17 cellular contexts compared by ENCODE assay signal in the genomic region with DNA sequence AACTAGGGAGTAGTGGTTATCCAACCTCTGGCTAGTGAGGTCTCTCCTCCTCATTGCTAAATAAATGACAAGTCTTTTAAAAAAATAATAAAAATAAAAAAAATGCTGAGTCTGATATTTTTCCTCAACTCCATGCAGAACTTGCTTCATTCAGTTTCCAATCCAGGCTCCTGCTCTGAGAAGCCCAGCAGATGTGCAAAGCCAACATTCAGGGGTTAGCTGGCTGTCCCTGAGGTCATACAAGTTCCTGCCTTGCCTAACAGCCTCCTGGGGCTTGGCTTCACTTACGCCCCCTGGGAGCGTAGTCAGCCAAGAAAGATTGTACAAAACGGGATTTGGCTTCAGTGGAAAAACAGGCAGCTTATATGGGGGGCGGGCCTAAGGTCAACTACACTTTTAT. TPM values are rescaled to one million over a fixed set of nuclear protein-coding genes. Genes with fewer than 3 reads are reported as not detected.
DNase-seq lines count a peak whose midpoint lies in the region; ATAC-seq, FAIRE-seq and TF ChIP-seq lines count a peak whose summit lies in the region.
"Had no signal": no experiment of that assay in that cellular context is flagged by ENCODE, and none has a peak within 500 bp of the region (broad histone marks: within the 10 kb centered on the region; RNA-seq: fewer than 3 reads in every experiment).

No MANE protein-coding gene starts in this region.

- no peak overlapping the region for H3K4me3 Mint-ChIP-seq in glutamatergic neuron (ENCODE audit: unreplicated experiment)
- H3K4me3 Mint-ChIP-seq: IgD-negative memory B cell had no signal

- H3K4me3 ChIP-seq in HepG2 (replicated peaks in 1 of 3; ENCODE audit: insufficient read depth in 1 of 3, low read depth in 2 of 3, low read length in 3 of 3) (no peak overlapping the region), upper lobe of right lung (no peak overlapping the region)
- H3K4me3 ChIP-seq: lower lobe of right lung, SJCRH30 had no signal

- H3K9me3 Mint-ChIP-seq in glutamatergic neuron (ENCODE audit: unreplicated experiment), result peaks cover 10% of the 10 kb centered on the region
- H3K9me3 Mint-ChIP-seq: activated naive CD4-positive, alpha-beta T cell treated with anti-CD3 and anti-CD28 coated beads, Interleukin-2, amount 50 U/mL, for 72 hours; IgD-negative memory B cell had no signal

- TF ChIP-seq POLR2A in HepG2 (IDR thresholded peaks at IDR 0.05; ENCODE audit: insufficient read depth in 1 of 2, low read depth in 2 of 2, low read length in 2 of 2), result no peak

- BruUV-seq in HepG2 (replicated peaks; lab: Mats Ljungman, UMichigan), result no TSS peak

- H3K27ac Mint-ChIP-seq in glutamatergic neuron (ENCODE audit: unreplicated experiment), result no peak overlapping the region

- H2AFZ ChIP-seq in HepG2 (ENCODE audit: low read length), result no peak overlapping the region

- TF ChIP-seq CTCF in HepG2 (CRISPR knock-in tag; IDR thresholded peaks at IDR 0.05) (no peak), upper lobe of right lung (IDR thresholded peaks at IDR 0.05) (no peak), glutamatergic neuron (IDR thresholded peaks at IDR 0.05; ENCODE audit: partially characterized antibody, unreplicated experiment) (no peak)

- peak; percentile 18 for DNase-seq in NCI-H82 (lab: John Stamatoyannopoulos, UW)
- no peak for DNase-seq in NCI-H82 treated with DMSO at 0.1 percent for 48 hours (lab: John Stamatoyannopoulos, UW; ENCODE audit: unreplicated experiment)
- DNase-seq in fibroblast of gingiva (ENCODE audit: low read depth), result peak; percentile 97
- no peak for DNase-seq in HepG2 (ENCODE audit: low spot score)
- DNase-seq in upper lobe of right lung, result no peak
- no peak for DNase-seq in kidney tubule cell (ENCODE audit: low spot score)
- DNase-seq in frontal cortex (ENCODE audit: low spot score in 2 of 2), result no peak
- no peak for DNase-seq in glutamatergic neuron
- DNase-seq: Calu3, head of caudate nucleus, lower lobe of right lung, NCI-H1694, SJCRH30, trophoblast cell had no signal

- peaks cover 7 to 39% of the 10 kb centered on the region in 2 experiments for H3K36me3 ChIP-seq in HepG2 (replicated peaks in 1 of 2; ENCODE audit: control insufficient read depth in 1 of 2, insufficient read depth in 2 of 2, low read length in 2 of 2)
- peaks cover 42% of the 10 kb centered on the region for H3K36me3 ChIP-seq in upper lobe of right lung

- no peak for TF ChIP-seq EP300 in HepG2 (IDR thresholded peaks at IDR 0.05; ENCODE audit: low read depth in 2 of 2, low read length in 2 of 2)
- TF ChIP-seq EP300 in HepG2 (CRISPR knock-in tag; IDR thresholded peaks at IDR 0.05; ENCODE audit: borderline replicate concordance), result no peak

- no peaks in the 10 kb centered on the region for H3K79me2 ChIP-seq in HepG2 (ENCODE audit: insufficient read depth, low read length)

- FAIRE-seq in HepG2 (lab: Jason Lieb, UNC) (no peak), frontal cortex (lab: Jason Lieb, UNC) (no peak)

- intact Hi-C loops in HepG2 (cut with micrococcal nuclease; ENCODE audit: unreplicated experiment) (no loop called here), upper lobe of right lung (cut with DNase I) (no loop called here)

- CTCF ChIA-PET in HepG2 (lab: Yijun Ruan, JAX; ENCODE audit: low intra/inter-chr PET ratio, low total read pairs), result no interaction called here

- POLR2A ChIA-PET in HepG2 (lab: Yijun Ruan, JAX), result no interaction called here

- H3K4me1 ChIP-seq in HepG2 (ENCODE audit: insufficient read depth, low read length) (no peaks in the 10 kb centered on the region), upper lobe of right lung (peaks cover 7% of the 10 kb centered on the region)
- H3K4me1 ChIP-seq: SJCRH30 had no signal

- in situ Hi-C loops in HepG2 (cut with HindIII; ENCODE audit: extremely low pct_ligation_motif_present, low pct_unique_long_range_greater_than_20kb), result no loop called here

- H3K9ac ChIP-seq in HepG2 (ENCODE audit: insufficient read depth, low read depth, low read length), result no peak overlapping the region

- no peak for TF ChIP-seq RAD21 in HepG2 (CRISPR knock-in tag; IDR thresholded peaks at IDR 0.05)

- WGBS in HepG2 (ENCODE audit: low lambda C conversion rate), result 90% methylated on average over 4 of the region's 4 CpGs

- ATAC-seq in HepG2 (no peak), upper lobe of right lung (peak; percentile 43)
- ATAC-seq: activated naive CD4-positive, alpha-beta T cell treated with anti-CD3 and anti-CD28 coated beads, Interleukin-2, amount 50 U/mL, for 72 hours had no signal

- H3K4me2 ChIP-seq in HepG2 (ENCODE audit: low read depth, low read length), result no peak overlapping the region

- H3K27me3 Mint-ChIP-seq in glutamatergic neuron (ENCODE audit: unreplicated experiment), result peaks cover 8% of the 10 kb centered on the region

- H4K20me1 ChIP-seq in HepG2 (ENCODE audit: insufficient read depth, low read length), result no peaks in the 10 kb centered on the region

- H3K27ac ChIP-seq in HepG2 (ENCODE audit: extremely low read length, insufficient read depth, low read length) (no peak overlapping the region), upper lobe of right lung (no peak overlapping the region)
- H3K27ac ChIP-seq: lower lobe of right lung, SJCRH30 had no signal

- H3K27me3 ChIP-seq in HepG2 (ENCODE audit: control insufficient read depth in 1 of 2, insufficient read depth in 2 of 2, low read length in 2 of 2) (peaks cover 0 to 6% of the 10 kb centered on the region in 2 experiments; a peak in 1 of 5 replicates), upper lobe of right lung (no peaks in the 10 kb centered on the region)
- H3K27me3 ChIP-seq: SJCRH30 had no signal

- H3K4me1 Mint-ChIP-seq in glutamatergic neuron (ENCODE audit: low read depth, unreplicated experiment), result peaks cover 38% of the 10 kb centered on the region

- H3K9me3 ChIP-seq in HepG2 (ENCODE audit: low read length) (no peaks in the 10 kb centered on the region), upper lobe of right lung (no peaks in the 10 kb centered on the region)
- H3K9me3 ChIP-seq: lower lobe of right lung, SJCRH30 had no signal

- peaks cover 5% of the 10 kb centered on the region for H3K36me3 Mint-ChIP-seq in glutamatergic neuron (ENCODE audit: unreplicated experiment)

TF ChIP-seq in HepG2, 621 proteins besides CTCF, POLR2A, EP300 and RAD21 (continues in another document):
- TF ChIP-seq SCMH1 (CRISPR knock-in tag; IDR thresholded peaks at IDR 0.05; ENCODE audit: borderline replicate concordance) (no peak), MAFK (conservative IDR thresholded peaks at IDR 0.05 in 1 of 2, IDR thresholded peaks at IDR 0.05 in 1 of 2; ENCODE audit: low read length in 2 of 2) (peak; percentile 82 to 96), ZSCAN30 (CRISPR knock-in tag; IDR thresholded peaks at IDR 0.05) (no peak)

RNA-seq across cellular contexts. Expression of a gene that starts 23.3 kb away (rescaled TPM):
- 258 and 374 TPM in 2 replicates for total RNA-seq in HepG2 (2016; rRNA removed; fragmentation: Illumina TruSeq; extraction: Trizol)
- 42.9 and 47.7 TPM in 2 replicates for total RNA-seq in HepG2 (2016; cell fraction: cytosol; rRNA removed; fragmentation: Illumina TruSeq; extraction: Trizol; ENCODE audit: low read depth)
- 255 and 390 TPM in 2 replicates for total RNA-seq in HepG2 (2016; cell fraction: insoluble cytoplasmic fraction; rRNA removed; fragmentation: Illumina TruSeq; extraction: Trizol)
- total RNA-seq in HepG2 (2016; cell fraction: membrane; rRNA removed; fragmentation: Illumina TruSeq; extraction: Trizol), result 101 TPM in 2 replicates
- 105 and 106 TPM in 2 replicates for total RNA-seq in HepG2 (2016; cell fraction: nucleus; rRNA removed; fragmentation: Illumina TruSeq; extraction: Trizol)
- 118 and 137 TPM in 2 replicates for polyA plus RNA-seq in HepG2 (2011; rRNA removed)
- 25.5 and 41.9 TPM in 2 replicates for polyA plus RNA-seq in HepG2 (2011; cell fraction: cytosol; rRNA removed)
- polyA plus RNA-seq in HepG2 (2011; cell fraction: nucleus; rRNA removed), result 11.4 and 17.2 TPM in 2 replicates
- polyA plus RNA-seq in HepG2 (2012), result 154 and 171 TPM in 2 replicates
- polyA plus RNA-seq in HepG2 (2016; cell fraction: cytosol; fragmentation: Illumina TruSeq; extraction: Trizol; ENCODE audit: low read depth), result 42.7 and 48.8 TPM in 2 replicates
- polyA plus RNA-seq in HepG2 (2016; cell fraction: insoluble cytoplasmic fraction; fragmentation: Illumina TruSeq; extraction: Trizol; ENCODE audit: low read depth), result 390 and 432 TPM in 2 replicates
- polyA plus RNA-seq in HepG2 (2016; cell fraction: membrane; fragmentation: Illumina TruSeq; extraction: Trizol; ENCODE audit: low read depth), result 75.4 and 87.3 TPM in 2 replicates
- polyA plus RNA-seq in HepG2 (2016; cell fraction: nucleus; fragmentation: Illumina TruSeq; extraction: Trizol; ENCODE audit: insufficient read depth, low read depth), result 144 and 145 TPM in 2 replicates
- 32.5 and 95.8 TPM in 2 replicates for polyA minus RNA-seq in HepG2 (2011; rRNA and poly(A)+ RNA removed; ENCODE audit: low replicate concordance)
- polyA minus RNA-seq in HepG2 (2011; cell fraction: cytosol; rRNA and poly(A)+ RNA removed), result 80.3 and 89.3 TPM in 2 replicates
- 53.6 and 57.8 TPM in 2 replicates for polyA minus RNA-seq in HepG2 (2011; cell fraction: nucleus; rRNA and poly(A)+ RNA removed)
- total RNA-seq in upper lobe of right lung, result 104 TPM
- 33.0 TPM for total RNA-seq in frontal cortex
- total RNA-seq in glutamatergic neuron (ENCODE audit: unreplicated experiment), result 178 TPM

RNA-seq across cellular contexts. Expression of a gene that starts 56.2 kb away (rescaled TPM):
- total RNA-seq in HepG2 (2016; rRNA removed; fragmentation: Illumina TruSeq; extraction: Trizol) (not detected in 2 replicates), upper lobe of right lung (17.9 TPM), frontal cortex (8.2 TPM), glutamatergic neuron (ENCODE audit: unreplicated experiment) (2.6 TPM)
- total RNA-seq in HepG2 (2016; cell fraction: cytosol; rRNA removed; fragmentation: Illumina TruSeq; extraction: Trizol; ENCODE audit: low read depth), result not detected in 2 replicates
- total RNA-seq in HepG2 (2016; cell fraction: insoluble cytoplasmic fraction; rRNA removed; fragmentation: Illumina TruSeq; extraction: Trizol), result 0.02 TPM in 1 of 2 replicates, not detected in the other
- total RNA-seq in HepG2 (2016; cell fraction: membrane; rRNA removed; fragmentation: Illumina TruSeq; extraction: Trizol), result not detected in 2 replicates
- not detected in 2 replicates for total RNA-seq in HepG2 (2016; cell fraction: nucleus; rRNA removed; fragmentation: Illumina TruSeq; extraction: Trizol)
- polyA plus RNA-seq in HepG2 (2011; rRNA removed), result 0.11 TPM in 1 of 2 replicates, not detected in the other
- polyA plus RNA-seq in HepG2 (2011; cell fraction: cytosol; rRNA removed), result not detected in 2 replicates
- polyA plus RNA-seq in HepG2 (2011; cell fraction: nucleus; rRNA removed), result 0.05 TPM in 1 of 2 replicates, not detected in the other
- 0.20 TPM in 1 of 2 replicates, not detected in the other for polyA plus RNA-seq in HepG2 (2012)
- polyA plus RNA-seq in HepG2 (2016; cell fraction: cytosol; fragmentation: Illumina TruSeq; extraction: Trizol; ENCODE audit: low read depth), result not detected in 2 replicates
- not detected in 2 replicates for polyA plus RNA-seq in HepG2 (2016; cell fraction: insoluble cytoplasmic fraction; fragmentation: Illumina TruSeq; extraction: Trizol; ENCODE audit: low read depth)
- polyA plus RNA-seq in HepG2 (2016; cell fraction: membrane; fragmentation: Illumina TruSeq; extraction: Trizol; ENCODE audit: low read depth), result not detected in 2 replicates
- polyA plus RNA-seq in HepG2 (2016; cell fraction: nucleus; fragmentation: Illumina TruSeq; extraction: Trizol; ENCODE audit: insufficient read depth, low read depth), result not detected in 2 replicates
- 0.10 and 7.0 TPM in 2 replicates for polyA minus RNA-seq in HepG2 (2011; rRNA and poly(A)+ RNA removed; ENCODE audit: low replicate concordance)
- polyA minus RNA-seq in HepG2 (2011; cell fraction: cytosol; rRNA and poly(A)+ RNA removed), result not detected in 2 replicates
- polyA minus RNA-seq in HepG2 (2011; cell fraction: nucleus; rRNA and poly(A)+ RNA removed), result not detected in 2 replicates
- total RNA-seq: A172; activated naive CD4-positive, alpha-beta T cell treated with anti-CD3 and anti-CD28 coated beads, Interleukin-2, amount 50 U/mL, for 72 hours; Calu3 had no signal

Comparison
In these comparisons a context has a peak if more than half of its experiments do, and no peak if none do; other contexts are left out.
1. DNase-seq: peak in NCI-H82 (single experiment) and fibroblast of gingiva (single experiment); none in NCI-H82 treated with DMSO at 0.1 percent for 48 hours (single experiment), HepG2 (single experiment), upper lobe of right lung (single experiment), kidney tubule cell (single experiment), frontal cortex (0 of 2) and glutamatergic neuron (single experiment).